1 cellular context compared by ENCODE assay signal in the genomic region with DNA sequence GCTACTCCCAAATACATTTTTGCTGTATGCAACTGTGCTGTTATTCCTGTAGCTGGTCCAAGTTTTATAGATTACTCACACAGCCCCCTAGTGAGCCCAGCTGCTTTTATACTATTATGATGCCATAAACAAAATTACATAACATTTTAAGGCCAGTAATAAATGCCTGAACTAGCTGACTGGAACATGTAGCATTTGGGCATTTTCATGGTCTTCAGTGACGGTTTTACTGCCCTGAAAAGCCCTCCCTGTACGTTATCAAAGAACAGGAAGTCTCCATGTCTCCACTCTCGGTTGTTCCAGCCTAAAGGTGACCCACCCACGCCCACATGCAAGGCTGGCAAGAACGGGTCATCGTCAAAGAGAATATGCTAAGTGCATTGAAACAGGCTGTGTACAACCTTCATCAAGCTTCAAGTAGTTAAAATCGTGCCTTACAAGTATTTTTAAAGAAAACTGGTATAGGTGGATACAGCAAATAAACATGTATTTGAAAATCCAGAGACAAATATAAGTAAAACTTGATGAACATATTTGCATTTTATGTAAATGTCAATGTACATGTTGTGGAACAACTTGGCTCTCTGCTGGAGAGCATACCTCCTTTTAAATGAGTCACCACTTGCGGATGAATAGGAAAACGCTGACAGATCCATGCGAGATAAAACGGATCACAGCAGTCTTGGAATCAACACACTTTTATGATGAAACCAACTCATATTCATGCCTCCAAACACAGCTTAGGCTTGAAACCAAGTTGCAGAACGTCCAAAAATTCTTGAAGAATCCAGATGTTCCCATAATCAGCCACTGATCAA.
TF ChIP-seq lines count a peak whose summit lies in the region.

No MANE protein-coding gene starts in this region.

TF ChIP-seq in GM23338, 12 proteins besides CTCF, POLR2A, EP300 and RAD21 (continued from another document):
- TF ChIP-seq, protein P1, sequence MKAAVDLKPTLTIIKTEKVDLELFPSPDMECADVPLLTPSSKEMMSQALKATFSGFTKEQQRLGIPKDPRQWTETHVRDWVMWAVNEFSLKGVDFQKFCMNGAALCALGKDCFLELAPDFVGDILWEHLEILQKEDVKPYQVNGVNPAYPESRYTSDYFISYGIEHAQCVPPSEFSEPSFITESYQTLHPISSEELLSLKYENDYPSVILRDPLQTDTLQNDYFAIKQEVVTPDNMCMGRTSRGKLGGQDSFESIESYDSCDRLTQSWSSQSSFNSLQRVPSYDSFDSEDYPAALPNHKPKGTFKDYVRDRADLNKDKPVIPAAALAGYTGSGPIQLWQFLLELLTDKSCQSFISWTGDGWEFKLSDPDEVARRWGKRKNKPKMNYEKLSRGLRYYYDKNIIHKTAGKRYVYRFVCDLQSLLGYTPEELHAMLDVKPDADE (IDR thresholded peaks at IDR 0.05), result no peak
- TF ChIP-seq, protein P2, sequence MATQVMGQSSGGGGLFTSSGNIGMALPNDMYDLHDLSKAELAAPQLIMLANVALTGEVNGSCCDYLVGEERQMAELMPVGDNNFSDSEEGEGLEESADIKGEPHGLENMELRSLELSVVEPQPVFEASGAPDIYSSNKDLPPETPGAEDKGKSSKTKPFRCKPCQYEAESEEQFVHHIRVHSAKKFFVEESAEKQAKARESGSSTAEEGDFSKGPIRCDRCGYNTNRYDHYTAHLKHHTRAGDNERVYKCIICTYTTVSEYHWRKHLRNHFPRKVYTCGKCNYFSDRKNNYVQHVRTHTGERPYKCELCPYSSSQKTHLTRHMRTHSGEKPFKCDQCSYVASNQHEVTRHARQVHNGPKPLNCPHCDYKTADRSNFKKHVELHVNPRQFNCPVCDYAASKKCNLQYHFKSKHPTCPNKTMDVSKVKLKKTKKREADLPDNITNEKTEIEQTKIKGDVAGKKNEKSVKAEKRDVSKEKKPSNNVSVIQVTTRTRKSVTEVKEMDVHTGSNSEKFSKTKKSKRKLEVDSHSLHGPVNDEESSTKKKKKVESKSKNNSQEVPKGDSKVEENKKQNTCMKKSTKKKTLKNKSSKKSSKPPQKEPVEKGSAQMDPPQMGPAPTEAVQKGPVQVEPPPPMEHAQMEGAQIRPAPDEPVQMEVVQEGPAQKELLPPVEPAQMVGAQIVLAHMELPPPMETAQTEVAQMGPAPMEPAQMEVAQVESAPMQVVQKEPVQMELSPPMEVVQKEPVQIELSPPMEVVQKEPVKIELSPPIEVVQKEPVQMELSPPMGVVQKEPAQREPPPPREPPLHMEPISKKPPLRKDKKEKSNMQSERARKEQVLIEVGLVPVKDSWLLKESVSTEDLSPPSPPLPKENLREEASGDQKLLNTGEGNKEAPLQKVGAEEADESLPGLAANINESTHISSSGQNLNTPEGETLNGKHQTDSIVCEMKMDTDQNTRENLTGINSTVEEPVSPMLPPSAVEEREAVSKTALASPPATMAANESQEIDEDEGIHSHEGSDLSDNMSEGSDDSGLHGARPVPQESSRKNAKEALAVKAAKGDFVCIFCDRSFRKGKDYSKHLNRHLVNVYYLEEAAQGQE (IDR thresholded peaks at IDR 0.05; ENCODE audit: unreplicated experiment), result no peak
